36 cellular contexts compared by ENCODE assay signal in the genomic region with DNA sequence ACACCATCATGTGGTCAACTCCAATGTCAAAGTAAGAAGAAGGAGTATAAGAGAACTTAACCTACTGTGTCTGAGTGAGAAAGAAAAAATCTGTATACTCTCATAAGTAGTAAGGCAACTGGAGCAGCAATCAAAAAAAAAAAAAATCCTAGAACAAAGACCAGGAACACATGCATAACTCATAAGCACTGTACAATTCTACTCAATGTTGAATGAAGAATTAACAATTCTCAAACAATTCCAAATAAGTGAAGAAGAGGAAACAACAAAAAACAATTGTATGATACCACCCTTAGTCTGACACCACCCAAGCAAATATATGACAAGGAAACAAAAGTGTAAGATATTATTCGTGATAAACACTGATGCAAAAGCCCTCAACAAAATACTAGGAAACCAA. TPM values are rescaled to one million over a fixed set of nuclear protein-coding genes. Genes with fewer than 3 reads are reported as not detected.
"Had no signal": no experiment of that assay in that cellular context is flagged by ENCODE, and none has a peak within 500 bp of the region (broad histone marks: within the 10 kb centered on the region; RNA-seq: fewer than 3 reads in every experiment).

No MANE protein-coding gene starts in this region.

- H3K9me3 ChIP-seq: adrenal gland, colonic mucosa had no signal

- H3K4me3 ChIP-seq: adrenal gland, body of pancreas, colonic mucosa, esophagus squamous epithelium had no signal

- H3K27me3 Mint-ChIP-seq: activated CD4-positive, alpha-beta memory T cell treated with anti-CD3 and anti-CD28 coated beads for 36 hours; activated CD4-positive, alpha-beta T cell treated with anti-CD3 and anti-CD28 coated beads for 36 hours; activated CD4-positive, alpha-beta T cell treated with anti-CD3 and anti-CD28 coated beads, Interleukin-2, amount 10 ng/mL, durations not matched to agents 24 days and 14 days; activated CD8-positive, alpha-beta memory T cell treated with anti-CD3 and anti-CD28 coated beads, Interleukin-2, amount 10 ng/mL, durations not matched to agents 7 days and 5 days; activated naive CD4-positive, alpha-beta T cell treated with anti-CD3 and anti-CD28 coated beads, Interleukin-2, amount 50 U/mL, for 24 hours; activated naive CD8-positive, alpha-beta T cell treated with anti-CD3 and anti-CD28 coated beads for 36 hours; activated naive CD8-positive, alpha-beta T cell treated with anti-CD3 and anti-CD28 coated beads, Interleukin-2, amount 50 U/mL, for 24 hours had no signal

- H3K4me3 Mint-ChIP-seq: activated CD4-positive, alpha-beta memory T cell treated with anti-CD3 and anti-CD28 coated beads for 36 hours; activated CD4-positive, alpha-beta T cell treated with anti-CD3 and anti-CD28 coated beads for 36 hours; activated CD4-positive, alpha-beta T cell treated with anti-CD3 and anti-CD28 coated beads, Interleukin-2, amount 10 ng/mL, durations not matched to agents 24 days and 14 days; activated CD8-positive, alpha-beta memory T cell treated with anti-CD3 and anti-CD28 coated beads, Interleukin-2, amount 10 ng/mL, durations not matched to agents 7 days and 5 days; activated CD8-positive, alpha-beta T cell treated with anti-CD3 and anti-CD28 coated beads, Interleukin-2, amount 10 ng/mL, durations not matched to agents 7 days and 5 days; activated naive CD4-positive, alpha-beta T cell treated with anti-CD3 and anti-CD28 coated beads for 36 hours; activated naive CD4-positive, alpha-beta T cell treated with anti-CD3 and anti-CD28 coated beads, Interleukin-2, amount 50 U/mL, for 24 hours; activated naive CD8-positive, alpha-beta T cell treated with anti-CD3 and anti-CD28 coated beads for 36 hours; activated naive CD8-positive, alpha-beta T cell treated with anti-CD3 and anti-CD28 coated beads, Interleukin-2, amount 50 U/mL, for 24 hours; activated T-helper 1 cell treated with anti-CD3 and anti-CD28 coated beads, Interleukin-12 subunit alpha, Interleukin-12 subunit beta, Interleukin-2, Interleukin-4 antibody, amounts not matched to agents 30 ng/mL and 10 ng/mL and 1 ng/mL, durations not matched to agents 14 hours and 24 hours and 36 hours had no signal

- H3K27ac Mint-ChIP-seq: activated CD4-positive, alpha-beta memory T cell treated with anti-CD3 and anti-CD28 coated beads for 36 hours; activated CD4-positive, alpha-beta T cell treated with anti-CD3 and anti-CD28 coated beads for 36 hours; activated CD4-positive, alpha-beta T cell treated with anti-CD3 and anti-CD28 coated beads, Interleukin-2, amount 10 ng/mL, durations not matched to agents 24 days and 14 days; activated CD8-positive, alpha-beta memory T cell treated with anti-CD3 and anti-CD28 coated beads, Interleukin-2, amount 10 ng/mL, durations not matched to agents 7 days and 5 days; activated CD8-positive, alpha-beta T cell treated with anti-CD3 and anti-CD28 coated beads, Interleukin-2, amount 10 ng/mL, durations not matched to agents 7 days and 5 days; activated naive CD4-positive, alpha-beta T cell treated with anti-CD3 and anti-CD28 coated beads for 36 hours; activated naive CD4-positive, alpha-beta T cell treated with anti-CD3 and anti-CD28 coated beads, Interleukin-2, amount 50 U/mL, for 24 hours; activated naive CD8-positive, alpha-beta T cell treated with anti-CD3 and anti-CD28 coated beads for 36 hours; activated naive CD8-positive, alpha-beta T cell treated with anti-CD3 and anti-CD28 coated beads, Interleukin-2, amount 50 U/mL, for 24 hours; activated T-helper 1 cell treated with anti-CD3 and anti-CD28 coated beads, Interleukin-12 subunit alpha, Interleukin-12 subunit beta, Interleukin-2, Interleukin-4 antibody, amounts not matched to agents 30 ng/mL and 10 ng/mL and 1 ng/mL, durations not matched to agents 14 hours and 24 hours and 36 hours; activated T-helper 2 cell treated with anti-CD3 and anti-CD28 coated beads, Interferon-gamma antibody, Interleukin-2, Interleukin-4, amounts not matched to agents 10 μg/mL and 5 μg/mL and 100 μg/mL, durations not matched to agents 14 hours and 24 hours and 36 hours had no signal

- H3K4me1 ChIP-seq: body of pancreas, colonic mucosa, esophagus squamous epithelium had no signal

- H3K27ac ChIP-seq: body of pancreas, colonic mucosa, epithelial cell of prostate, esophagus squamous epithelium had no signal

- H3K27me3 ChIP-seq: adrenal gland, body of pancreas, colonic mucosa, esophagus squamous epithelium had no signal

- H3K4me1 Mint-ChIP-seq: activated CD4-positive, alpha-beta T cell treated with anti-CD3 and anti-CD28 coated beads for 36 hours; activated CD4-positive, alpha-beta T cell treated with anti-CD3 and anti-CD28 coated beads, Interleukin-2, amount 10 ng/mL, durations not matched to agents 24 days and 14 days; activated CD8-positive, alpha-beta memory T cell treated with anti-CD3 and anti-CD28 coated beads, Interleukin-2, amount 10 ng/mL, durations not matched to agents 7 days and 5 days; activated naive CD8-positive, alpha-beta T cell treated with anti-CD3 and anti-CD28 coated beads, Interleukin-2, amount 50 U/mL, for 24 hours had no signal

- ATAC-seq: activated CD4-positive, alpha-beta T cell treated with anti-CD3 and anti-CD28 coated beads for 36 hours; activated CD8-positive, alpha-beta memory T cell treated with anti-CD3 and anti-CD28 coated beads, Interleukin-2, amount 10 ng/mL, durations not matched to agents 7 days and 5 days; activated CD8-positive, alpha-beta T cell treated with anti-CD3 and anti-CD28 coated beads, Interleukin-2, amount 10 ng/mL, durations not matched to agents 7 days and 5 days; activated naive CD8-positive, alpha-beta T cell treated with anti-CD3 and anti-CD28 coated beads, Interleukin-2, amount 50 U/mL, for 24 hours; body of pancreas had no signal

- DNase-seq: activated CD4-positive, alpha-beta memory T cell treated with anti-CD3 and anti-CD28 coated beads for 36 hours; activated CD4-positive, alpha-beta T cell treated with anti-CD3 and anti-CD28 coated beads for 36 hours; activated CD4-positive, alpha-beta T cell treated with anti-CD3 and anti-CD28 coated beads, Interleukin-2, amount 10 ng/mL, durations not matched to agents 24 days and 14 days; activated CD4-positive, CD25-positive, alpha-beta regulatory T cell; activated CD4-positive, CD25-positive, alpha-beta regulatory T cell treated with anti-CD3 and anti-CD28 coated beads, Interleukin-2, amount 50 U/mL, for 72 hours; activated CD8-positive, alpha-beta memory T cell treated with anti-CD3 and anti-CD28 coated beads, Interleukin-2, amount 10 ng/mL, durations not matched to agents 7 days and 5 days; activated CD8-positive, alpha-beta memory T cell treated with anti-CD3 and anti-CD28 coated beads, Interleukin-2, amount 50 U/mL, for 4 hours; activated CD8-positive, alpha-beta T cell treated with anti-CD3 and anti-CD28 coated beads, Interleukin-2, amount 10 ng/mL, durations not matched to agents 7 days and 5 days; activated effector memory CD4-positive, alpha-beta T cell treated with anti-CD3 and anti-CD28 coated beads, Interleukin-2, amount 50 U/mL, for 16 hours; activated naive CD4-positive, alpha-beta T cell treated with anti-CD3 and anti-CD28 coated beads for 36 hours; activated naive CD8-positive, alpha-beta T cell treated with anti-CD3 and anti-CD28 coated beads for 36 hours; activated naive CD8-positive, alpha-beta T cell treated with anti-CD3 and anti-CD28 coated beads, Interleukin-2, amount 50 U/mL, for 24 hours; activated T-cell treated with anti-CD3 and anti-CD28 coated beads, Interleukin-2, amount 50 U/mL, for 1 hour; activated T-cell treated with anti-CD3 and anti-CD28 coated beads, Interleukin-2, amount 50 U/mL, for 48 hours; adrenal gland; amygdala; aorta; body of pancreas; central memory CD4-positive, alpha-beta T cell; cerebellar nuclear complex; colonic mucosa; effector CD8-positive, alpha-beta T cell; esophagus squamous epithelium; foreskin melanocyte; T-helper 2 cell had no signal

RNA-seq across cellular contexts. Expression of gene ERVV-2, which starts 34.1 kb away (rescaled TPM):
- total RNA-seq: activated CD4-positive, alpha-beta memory T cell treated with anti-CD3 and anti-CD28 coated beads for 36 hours; activated CD4-positive, alpha-beta T cell treated with anti-CD3 and anti-CD28 coated beads for 36 hours; activated CD4-positive, alpha-beta T cell treated with anti-CD3 and anti-CD28 coated beads, Interleukin-2, amount 10 ng/mL, durations not matched to agents 24 days and 14 days; activated CD8-positive, alpha-beta memory T cell treated with anti-CD3 and anti-CD28 coated beads for 36 hours; activated CD8-positive, alpha-beta memory T cell treated with anti-CD3 and anti-CD28 coated beads, Interleukin-2, amount 10 ng/mL, durations not matched to agents 7 days and 5 days; activated CD8-positive, alpha-beta T cell treated with anti-CD3 and anti-CD28 coated beads, Interleukin-2, amount 10 ng/mL, durations not matched to agents 7 days and 5 days; activated naive CD4-positive, alpha-beta T cell treated with anti-CD3 and anti-CD28 coated beads for 36 hours; activated naive CD8-positive, alpha-beta T cell treated with anti-CD3 and anti-CD28 coated beads for 36 hours; activated T-helper 1 cell treated with anti-CD3 and anti-CD28 coated beads, Interleukin-12 subunit alpha, Interleukin-12 subunit beta, Interleukin-2, Interleukin-4 antibody, amounts not matched to agents 30 ng/mL and 10 ng/mL and 1 ng/mL, durations not matched to agents 14 hours and 24 hours and 36 hours; activated T-helper 2 cell treated with anti-CD3 and anti-CD28 coated beads, Interferon-gamma antibody, Interleukin-2, Interleukin-4, amounts not matched to agents 10 μg/mL and 5 μg/mL and 100 μg/mL, durations not matched to agents 14 hours and 24 hours and 36 hours; adrenal gland; aorta; body of pancreas; colonic mucosa; dermis microvascular lymphatic vessel endothelial cell; endothelial cell of umbilical vein; esophagus squamous epithelium; fibroblast of lung; fibroblast of villous mesenchyme; T-helper 1 cell treated with Interleukin-12 subunit alpha and Interleukin-12 subunit beta and Interleukin-4 antibody, amounts not matched to agents 30 ng/mL and 1 ng/mL, for 36 hours had no signal
- polyA plus RNA-seq: adrenal gland, aorta, endothelial cell of umbilical vein, esophagus, fibroblast of lung had no signal
